In the genomic region with DNA sequence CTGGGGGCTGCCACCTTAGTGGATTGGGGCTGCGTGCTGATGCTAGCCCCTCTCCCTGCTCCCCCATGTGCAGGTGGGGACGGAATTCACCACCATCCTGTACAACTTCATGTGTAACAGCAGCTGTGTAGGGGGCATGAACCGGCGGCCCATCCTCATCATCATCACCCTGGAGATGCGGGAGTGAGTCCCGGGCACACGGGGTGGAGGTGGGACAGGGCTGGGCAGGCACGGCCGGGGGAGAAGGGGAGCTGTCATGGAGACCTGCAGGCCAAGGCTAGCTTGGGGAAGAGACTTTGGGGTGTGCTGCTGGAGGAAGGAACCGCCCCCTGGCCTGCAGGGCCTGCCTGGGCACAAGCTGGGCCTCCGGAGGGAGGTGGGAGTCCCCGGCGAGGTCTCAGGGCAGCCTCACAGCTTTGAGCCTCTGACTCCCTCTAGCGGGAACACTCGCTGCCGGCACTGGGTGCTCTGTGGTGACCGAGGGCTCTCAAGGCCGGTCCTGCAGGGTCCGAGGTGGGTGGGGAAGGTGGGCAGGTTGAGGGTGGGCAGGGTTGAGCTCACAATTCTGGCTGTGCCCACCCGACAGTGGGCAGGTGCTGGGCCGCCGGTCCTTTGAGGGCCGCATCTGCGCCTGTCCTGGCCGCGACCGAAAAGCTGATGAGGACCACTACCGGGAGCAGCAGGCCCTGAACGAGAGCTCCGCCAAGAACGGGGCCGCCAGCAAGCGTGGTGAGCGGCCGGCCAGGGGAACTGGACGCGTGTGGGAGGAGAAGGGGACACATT, we compare ENCODE assay signal across 9 cellular contexts. TPM values are rescaled to one million over a fixed set of nuclear protein-coding genes. Genes with fewer than 3 reads are reported as not detected.
DNase-seq lines count a peak whose midpoint lies in the region; ATAC-seq, FAIRE-seq and TF ChIP-seq lines count a peak whose summit lies in the region.
"Had no signal": no experiment of that assay in that cellular context is flagged by ENCODE, and none has a peak within 500 bp of the region (broad histone marks: within the 10 kb centered on the region; RNA-seq: fewer than 3 reads in every experiment).

No MANE protein-coding gene starts in this region.

- peak overlapping the region; percentile 89 for H3K14ac ChIP-seq in neuronal stem cell (ENCODE audit: low read length)

- H2BK15ac ChIP-seq in neuronal stem cell (ENCODE audit: low read length) = peak overlapping the region; percentile 26

- no peak overlapping the region for H2BK5ac ChIP-seq in neuronal stem cell (ENCODE audit: low read length)

- H2BK12ac ChIP-seq in neuronal stem cell (ENCODE audit: low read length) = peak overlapping the region; percentile 3

- TF ChIP-seq CTCF in GM10266 (IDR thresholded peaks at IDR 0.05; ENCODE audit: control insufficient read depth, insufficient read depth, low read depth, missing control alignments) (peak; percentile 63), gastroesophageal sphincter (IDR thresholded peaks at IDR 0.05) (peak in 1 of 4 experiments; percentile 15)

- H3K23ac ChIP-seq in neuronal stem cell (ENCODE audit: low read depth, low read length, poor library complexity) = peak overlapping the region; percentile 96

- H3K79me1 ChIP-seq in neuronal stem cell (ENCODE audit: low read depth, low read length) = peaks cover 2% of the 10 kb centered on the region

- no CpG with 5 or more reads among the region's 37 CpGs for WGBS in neuronal stem cell (ENCODE audit: extremely low coverage in 2 of 2, insufficient read length in 2 of 2, insufficient replicate concordance in 1 of 2), 2 donors
- WGBS in gastroesophageal sphincter (ENCODE audit: low coverage in 1 of 2), 2 donors = 80% methylated on average over 2 of the region's 37 CpGs; no CpG with 5 or more reads in 1 of the 2 donors

- H3K4me3 ChIP-seq in neuronal stem cell (ENCODE audit: low read length in 2 of 2) (no peak overlapping the region), gastroesophageal sphincter (no peak overlapping the region)

- H3K4me1 ChIP-seq in neuronal stem cell (ENCODE audit: control insufficient read depth in 2 of 2, insufficient read depth in 1 of 2, low read depth in 1 of 2, low read length in 2 of 2) = peaks cover 9 to 11% of the 10 kb centered on the region in 2 donors
- H3K4me1 ChIP-seq in gastroesophageal sphincter = peaks cover 0 to 6% (median 0%) of the 10 kb centered on the region in 3 donors

- peak overlapping the region; percentile 70 for H3K9ac ChIP-seq in neuronal stem cell (ENCODE audit: low read depth, low read length, poor library complexity)

- H2AK5ac ChIP-seq in neuronal stem cell (ENCODE audit: low read depth, low read length) = peak overlapping the region; percentile 90

- no peak for TF ChIP-seq POLR2A in gastroesophageal sphincter (IDR thresholded peaks at IDR 0.05)

- peak overlapping the region; percentile 72 for H4K91ac ChIP-seq in neuronal stem cell (ENCODE audit: low read depth, low read length, poor library complexity)

- DNase-seq in GM10266 (ENCODE audit: extremely low spot score) (peak; percentile 83), M059J (ENCODE audit: low read depth) (peak; percentile 41), dermis blood vessel endothelial cell (peak; percentile 54), neuronal stem cell (ENCODE audit: low spot score) (no peak), urothelium cell line (ENCODE audit: low spot score) (no peak)

- H3K27me3 ChIP-seq in neuronal stem cell (ENCODE audit: control insufficient read depth in 3 of 3, insufficient read depth in 3 of 3, low read depth in 1 of 3, low read length in 3 of 3) (peaks cover 0 to 5% (median 0%) of the 10 kb centered on the region in 3 experiments), gastroesophageal sphincter (peaks cover 91% of the 10 kb centered on the region)

- FAIRE-seq in urothelium cell line (lab: Jason Lieb, UNC) = no peak

- no peaks in the 10 kb centered on the region for H3K9me3 ChIP-seq in neuronal stem cell (replicated peaks in 1 of 2; ENCODE audit: control insufficient read depth in 2 of 2, insufficient read depth in 1 of 2, low read depth in 1 of 2, low read length in 2 of 2)
- H3K9me3 ChIP-seq in gastroesophageal sphincter = no peaks in the 10 kb centered on the region

- H4K8ac ChIP-seq in neuronal stem cell (ENCODE audit: low read depth, low read length) = no peak overlapping the region

- no peak for TF ChIP-seq EP300 in gastroesophageal sphincter (IDR thresholded peaks at IDR 0.05)

- H2AFZ ChIP-seq in neuronal stem cell (ENCODE audit: low read length) = no peak overlapping the region

- H3K18ac ChIP-seq in neuronal stem cell (ENCODE audit: low read length) = peak overlapping the region; percentile 87

- H3K4me2 ChIP-seq in neuronal stem cell (ENCODE audit: insufficient read depth, low read length, poor library complexity, severe bottlenecking) = no peak overlapping the region

- no peak overlapping the region for H2BK120ac ChIP-seq in neuronal stem cell (ENCODE audit: low read depth, low read length)

- ATAC-seq in HG02840 (IDR thresholded peaks at IDR 0.05; ENCODE audit: low FRiP score, unreplicated experiment) = no peak
- no peak for ATAC-seq in HG02981 (IDR thresholded peaks at IDR 0.05; ENCODE audit: unreplicated experiment)
- no peak for ATAC-seq in gastroesophageal sphincter

- H3K4ac ChIP-seq in neuronal stem cell (ENCODE audit: low read length) = peak overlapping the region; percentile 66

- H3K36me3 ChIP-seq in neuronal stem cell (replicated peaks in 1 of 2; ENCODE audit: control insufficient read depth in 2 of 2, insufficient read depth in 2 of 2, low read length in 2 of 2) (no peaks in the 10 kb centered on the region), gastroesophageal sphincter (no peaks in the 10 kb centered on the region)

- H3K27ac ChIP-seq in neuronal stem cell (replicated peaks; ENCODE audit: low read length) = no peak overlapping the region
- H3K27ac ChIP-seq in gastroesophageal sphincter = no peak overlapping the region

RNA-seq across cellular contexts. Expression of gene CCDC27, which starts 25.0 kb away (rescaled TPM):
- total RNA-seq in M059J (2014; rRNA removed; shearing (Covaris generic)) = not detected in 2 replicates
- total RNA-seq in dermis blood vessel endothelial cell (not detected in 2 replicates), gastroesophageal sphincter (not detected)
- not detected for polyA plus RNA-seq in neuronal stem cell (2013, experiment 1 of 2)
- not detected for polyA plus RNA-seq in neuronal stem cell (2013, experiment 2 of 2)
- total RNA-seq: pulmonary artery endothelial cell had no signal

RNA-seq across cellular contexts. Expression of gene SMIM1, which starts 45.3 kb away (rescaled TPM):
- total RNA-seq in M059J (2014; rRNA removed; shearing (Covaris generic)) = not detected in 2 replicates
- 0.56 and 1.5 TPM in 2 replicates for total RNA-seq in dermis blood vessel endothelial cell
- 5.8 TPM for polyA plus RNA-seq in neuronal stem cell (2013, experiment 1 of 2)
- 5.6 TPM for polyA plus RNA-seq in neuronal stem cell (2013, experiment 2 of 2)
- total RNA-seq in gastroesophageal sphincter = 1 to 10 TPM in 3 of 4 donors, not detected in 1; 2.6 to 8.4 (median 4.7) TPM

Comparison
In these comparisons a context has a peak if more than half of its experiments do, and no peak if none do; other contexts are left out.
1. DNase-seq: peak in GM10266 (single experiment), M059J (single experiment) and dermis blood vessel endothelial cell (single experiment); none in neuronal stem cell (single experiment) and urothelium cell line (single experiment).